1 cellular context compared by ENCODE assay signal in genomic region chr4:2933566-2934076, GRCh38.
TF ChIP-seq lines count a peak whose summit lies in the region.

No MANE protein-coding gene starts in this region.

TF ChIP-seq in H1, 55 proteins besides CTCF, POLR2A, EP300 and RAD21 (continued from another document):
- TF ChIP-seq SIN3A (conservative IDR thresholded peaks at IDR 0.05 in 1 of 2, IDR thresholded peaks at IDR 0.05 in 1 of 2; ENCODE audit: low read depth in 1 of 2, low read length in 2 of 2), result 0 out of 4 replicates have a peak, but pooled peaks of 1 of the 2 experiments have one; percentile 27
